ENCODE assay signal across 24 cellular contexts in the genomic region with DNA sequence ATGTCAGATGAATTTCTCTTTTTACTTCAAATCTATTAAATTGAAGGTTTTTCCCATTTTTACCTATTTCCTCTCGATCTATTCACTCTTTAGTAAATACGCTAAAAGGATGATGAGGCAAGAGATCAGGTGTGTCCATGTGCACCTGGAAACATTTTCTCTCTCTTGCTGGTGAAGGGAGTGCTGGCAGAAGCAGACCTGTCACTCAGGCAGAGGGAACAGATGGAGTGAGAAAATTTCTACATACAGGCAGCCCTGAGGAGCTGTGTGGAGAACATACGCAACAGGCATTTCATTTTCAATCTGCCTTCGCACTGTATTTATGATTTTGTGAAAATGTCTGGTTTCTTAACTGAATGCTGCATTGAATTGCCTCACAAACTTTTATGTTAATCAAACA.
DNase-seq lines count a peak whose midpoint lies in the region; TF ChIP-seq lines count a peak whose summit lies in the region.
"Had no signal": no experiment of that assay in that cellular context is flagged by ENCODE, and none has a peak within 500 bp of the region (broad histone marks: within the 10 kb centered on the region; RNA-seq: fewer than 3 reads in every experiment).

No MANE protein-coding gene starts in this region.

- H3K4ac ChIP-seq in trophoblast cell (ENCODE audit: low read depth, low read length) = no peak overlapping the region

- H2AK5ac ChIP-seq in trophoblast cell (ENCODE audit: low read length) = no peak overlapping the region

- H2AFZ ChIP-seq in trophoblast cell (ENCODE audit: insufficient read depth, low read length, poor library complexity) = no peak overlapping the region

- H3K18ac ChIP-seq in trophoblast cell (ENCODE audit: low read length) = no peak overlapping the region

- H3K27me3 ChIP-seq in dorsolateral prefrontal cortex (no peaks in the 10 kb centered on the region), trophoblast cell (ENCODE audit: insufficient read depth, low read length) (no peaks in the 10 kb centered on the region)
- H3K27me3 ChIP-seq: MG63 had no signal

- H4K91ac ChIP-seq in trophoblast cell (ENCODE audit: low read depth, low read length) = no peak overlapping the region

- no peaks in the 10 kb centered on the region for H3K79me1 ChIP-seq in trophoblast cell (ENCODE audit: low read length)

- WGBS in trophoblast cell (ENCODE audit: extremely low coverage, insufficient coverage, insufficient read length) = no CpG with 5 or more reads among the region's 4 CpGs

- peak; percentile 30 for DNase-seq in NCI-H2227 (lab: John Stamatoyannopoulos, UW; ENCODE audit: unreplicated experiment)
- DNase-seq in NCI-H2227 treated with DMSO at 0.1 percent for 48 hours (lab: John Stamatoyannopoulos, UW) = no peak
- DNase-seq in dorsolateral prefrontal cortex = peak in 5 of 10 donors; percentile 9 to 79 (median 39)
- DNase-seq in trophoblast cell = peak; percentile 48 to 73
- DNase-seq in NCI-H748 treated with DMSO at 0.1 percent for 48 hours (lab: John Stamatoyannopoulos, UW) = no peak
- no peak for DNase-seq in NCI-H146 (lab: John Stamatoyannopoulos, UW)
- DNase-seq in foreskin melanocyte = no peak
- DNase-seq: 8988T, ACHN, Calu3, DMS79 treated with DMSO at 0.1 percent for 48 hours, GOT3, HFFc6, IMR-90, KG1, MG63, NCI-H1105 treated with DMSO at 0.1 percent for 48 hours, NCI-H2029, NCI-H510A treated with DMSO at 0.1 percent for 48 hours, NCI-H774, SHP77 had no signal

- no peaks in the 10 kb centered on the region for H3K79me2 ChIP-seq in trophoblast cell (ENCODE audit: control insufficient read depth, insufficient read depth, low read length, poor library complexity)

- no peak overlapping the region for H2BK12ac ChIP-seq in trophoblast cell (ENCODE audit: low read length)

- H3K23ac ChIP-seq in trophoblast cell (ENCODE audit: low read length) = no peak overlapping the region

- no peaks in the 10 kb centered on the region for H3K9me3 ChIP-seq in trophoblast cell (ENCODE audit: insufficient read depth, low read depth, low read length)
- H3K9me3 ChIP-seq: HAP-1, MG63 had no signal

- intact Hi-C loops in dorsolateral prefrontal cortex (cut with DNase I) = loop anchor here (5.0 kb wide), 6 partner anchors 60 to 780 kb away; a partner anchor contains a TSS

- no peak overlapping the region for H4K8ac ChIP-seq in trophoblast cell (ENCODE audit: low read depth, low read length)

- peak overlapping the region; percentile 54 for H3K27ac ChIP-seq in angular gyrus (ENCODE audit: low read depth, low read length)
- H3K27ac ChIP-seq in dorsolateral prefrontal cortex = peak overlapping the region in 56 of 59 donors; percentile 8 to 88 (median 74)
- no peak overlapping the region for H3K27ac ChIP-seq in trophoblast cell (ENCODE audit: low read depth, low read length)
- H3K27ac ChIP-seq: RWPE1 had no signal

- no peak overlapping the region for H3K4me2 ChIP-seq in trophoblast cell (ENCODE audit: low read length)

- H3K9ac ChIP-seq in trophoblast cell (ENCODE audit: low read length) = no peak overlapping the region

- H3K14ac ChIP-seq in trophoblast cell (ENCODE audit: low read length) = no peak overlapping the region

- H2BK5ac ChIP-seq in trophoblast cell (ENCODE audit: low read depth, low read length, poor library complexity) = no peak overlapping the region

- no peak overlapping the region for H3K4me3 ChIP-seq in dorsolateral prefrontal cortex
- H3K4me3 ChIP-seq in trophoblast cell (ENCODE audit: low read depth, low read length) = no peak overlapping the region
- H3K4me3 ChIP-seq: HAP-1, MG63 had no signal

- no peaks in the 10 kb centered on the region for H3K36me3 ChIP-seq in trophoblast cell (ENCODE audit: control insufficient read depth in 1 of 2, insufficient read depth in 2 of 2, low read length in 2 of 2)
- H3K36me3 ChIP-seq: HAP-1, MG63 had no signal

- H2BK120ac ChIP-seq in trophoblast cell (ENCODE audit: insufficient read depth, low read length, poor library complexity) = no peak overlapping the region

- no peak for TF ChIP-seq CTCF in dorsolateral prefrontal cortex (IDR thresholded peaks at IDR 0.05 in 54 of 56, conservative IDR thresholded peaks at IDR 0.05 in 2 of 56; ENCODE audit: low read depth in 1 of 56, partially characterized antibody in 56 of 56)

- H3K4me1 ChIP-seq in trophoblast cell (ENCODE audit: control insufficient read depth in 1 of 2, insufficient read depth in 2 of 2, low read length in 2 of 2) = no peaks in the 10 kb centered on the region
- H3K4me1 ChIP-seq: HAP-1 had no signal

- no peak overlapping the region for H4K12ac ChIP-seq in trophoblast cell (ENCODE audit: low read depth, low read length)

Comparison
In these comparisons a context has a peak if more than half of its experiments do, and no peak if none do; other contexts are left out.
1. DNase-seq: peak in NCI-H2227 (single experiment) and trophoblast cell (2 of 2); none in NCI-H2227 treated with DMSO at 0.1 percent for 48 hours (single experiment), NCI-H748 treated with DMSO at 0.1 percent for 48 hours (single experiment), NCI-H146 (single experiment) and foreskin melanocyte (single experiment).